Comparison of ENCODE assay signal across 12 cellular contexts in the genomic region with DNA sequence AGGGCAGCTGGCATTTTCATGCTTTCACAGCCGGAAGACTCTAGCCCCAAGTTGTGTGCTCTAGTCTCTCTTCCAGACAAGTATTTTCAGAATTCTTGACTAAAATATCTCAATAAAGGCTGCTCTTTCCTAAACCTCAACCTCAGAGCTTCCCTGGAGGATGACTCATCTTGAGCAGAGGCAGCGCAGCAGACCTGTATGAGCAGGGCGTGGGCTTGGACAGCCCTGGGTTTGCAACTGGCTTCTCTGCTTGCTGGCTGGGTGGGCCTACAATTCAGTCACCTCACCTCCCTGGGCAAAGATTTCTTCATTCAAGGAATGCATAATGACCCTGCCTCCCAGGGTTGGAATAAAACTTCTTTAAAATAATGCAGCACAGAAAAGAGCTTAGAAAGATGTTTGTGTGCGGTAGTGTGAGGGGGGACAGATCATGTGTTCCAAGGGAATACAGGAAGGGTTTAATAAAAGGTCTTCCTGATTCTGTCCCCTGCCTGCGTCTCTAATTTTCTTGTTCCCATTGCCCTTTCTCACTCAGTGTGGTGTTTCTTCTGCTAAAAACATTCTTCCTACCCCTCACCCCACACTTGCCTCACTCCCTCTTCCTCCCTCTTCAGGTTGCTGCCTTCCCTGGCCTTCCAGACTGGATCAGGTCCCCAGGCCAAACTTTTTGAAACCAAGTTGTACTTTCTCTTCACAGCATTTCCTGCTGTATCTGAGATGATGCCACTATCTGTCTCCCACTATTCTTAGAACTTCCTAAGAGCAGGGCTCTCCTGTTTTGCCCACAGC. TPM values are rescaled to one million over a fixed set of nuclear protein-coding genes. Genes with fewer than 3 reads are reported as not detected.
DNase-seq lines count a peak whose midpoint lies in the region; ATAC-seq and TF ChIP-seq lines count a peak whose summit lies in the region.
"Had no signal": no experiment of that assay in that cellular context is flagged by ENCODE, and none has a peak within 500 bp of the region (broad histone marks: within the 10 kb centered on the region; RNA-seq: fewer than 3 reads in every experiment).

No MANE protein-coding gene starts in this region.

- H3K27me3 Mint-ChIP-seq in Calu3 (ENCODE audit: unreplicated experiment) (no peaks in the 10 kb centered on the region), chondrocyte (ENCODE audit: low read depth) (peaks cover 2% of the 10 kb centered on the region)
- peaks cover 32% of the 10 kb centered on the region for H3K27me3 Mint-ChIP-seq in stimulated activated memory B cell treated with anti-CD40 and anti-IgM and Interleukin-4, amounts not matched to agents 10 μg/mL and 1 μg/mL and 100 μg/mL, for 72 hours

- H3K4me3 ChIP-seq in NB4 (ENCODE audit: low read depth, low read length), result no peak overlapping the region
- H3K4me3 ChIP-seq: stomach had no signal

- H3K4me1 Mint-ChIP-seq in Calu3 (ENCODE audit: low read depth, unreplicated experiment) (peaks cover 39% of the 10 kb centered on the region), chondrocyte (ENCODE audit: low read depth) (peaks cover 30% of the 10 kb centered on the region)
- H3K4me1 Mint-ChIP-seq in stimulated activated memory B cell treated with anti-CD40 and anti-IgM and Interleukin-4, amounts not matched to agents 10 μg/mL and 1 μg/mL and 100 μg/mL, for 72 hours, result no peaks in the 10 kb centered on the region
- H3K4me1 Mint-ChIP-seq: memory B cell had no signal

- H3K27ac Mint-ChIP-seq in Calu3 (ENCODE audit: unreplicated experiment), result peak overlapping the region; percentile 50
- peak overlapping the region; percentile 87 for H3K27ac Mint-ChIP-seq in chondrocyte (ENCODE audit: unreplicated experiment)
- H3K27ac Mint-ChIP-seq in stimulated activated memory B cell treated with anti-CD40 and anti-IgM and Interleukin-4, amounts not matched to agents 10 μg/mL and 1 μg/mL and 100 μg/mL, for 72 hours, result no peak overlapping the region
- H3K27ac Mint-ChIP-seq: activated naive CD4-positive, alpha-beta T cell treated with anti-CD3 and anti-CD28 coated beads for 36 hours; memory B cell had no signal

- no TSS peak for BruUV-seq in Calu3 (replicated peaks; lab: Mats Ljungman, UMichigan)

- intact Hi-C loops in Calu3 (cut with micrococcal nuclease; ENCODE audit: unreplicated experiment), result loop anchor here (5.0 kb wide), 2 partner anchors 41 to 136 kb away; no protein-coding TSS in a partner anchor

- H3K36me3 Mint-ChIP-seq in Calu3 (ENCODE audit: insufficient read depth, unreplicated experiment) (peaks cover 5% of the 10 kb centered on the region), chondrocyte (ENCODE audit: low read depth) (no peaks in the 10 kb centered on the region)
- H3K36me3 Mint-ChIP-seq in stimulated activated memory B cell treated with anti-CD40 and anti-IgM and Interleukin-4, amounts not matched to agents 10 μg/mL and 1 μg/mL and 100 μg/mL, for 72 hours, result no peaks in the 10 kb centered on the region
- H3K36me3 Mint-ChIP-seq: memory B cell had no signal

- ATAC-seq in stimulated activated memory B cell treated with anti-CD40 and anti-IgM and Interleukin-4, amounts not matched to agents 10 μg/mL and 1 μg/mL and 100 μg/mL, for 72 hours, result no peak
- no peak for ATAC-seq in HG03139 (IDR thresholded peaks at IDR 0.05; ENCODE audit: unreplicated experiment)
- ATAC-seq in GM21825 (IDR thresholded peaks at IDR 0.05; ENCODE audit: unreplicated experiment), result no peak
- no peak for ATAC-seq in HG03469 (IDR thresholded peaks at IDR 0.05; ENCODE audit: unreplicated experiment)

- no peak for TF ChIP-seq CTCF in Calu3 (IDR thresholded peaks at IDR 0.05; ENCODE audit: unreplicated experiment)
- TF ChIP-seq CTCF in NB4 (IDR thresholded peaks at IDR 0.05; ENCODE audit: low read depth, low read length), result no peak
- no peak for TF ChIP-seq CTCF in chondrocyte (IDR thresholded peaks at IDR 0.05)

- H3K9me3 Mint-ChIP-seq in Calu3 (ENCODE audit: low read depth, unreplicated experiment), result no peaks in the 10 kb centered on the region
- H3K9me3 Mint-ChIP-seq in chondrocyte (ENCODE audit: low read depth), result no peaks in the 10 kb centered on the region
- H3K9me3 Mint-ChIP-seq in stimulated activated memory B cell treated with anti-CD40 and anti-IgM and Interleukin-4, amounts not matched to agents 10 μg/mL and 1 μg/mL and 100 μg/mL, for 72 hours, result no peaks in the 10 kb centered on the region
- H3K9me3 Mint-ChIP-seq: activated naive CD4-positive, alpha-beta T cell treated with anti-CD3 and anti-CD28 coated beads for 36 hours; memory B cell had no signal

- H3K4me3 Mint-ChIP-seq in Calu3 (ENCODE audit: low read depth, unreplicated experiment), result no peak overlapping the region
- no peak overlapping the region for H3K4me3 Mint-ChIP-seq in chondrocyte (ENCODE audit: unreplicated experiment)
- H3K4me3 Mint-ChIP-seq in stimulated activated memory B cell treated with anti-CD40 and anti-IgM and Interleukin-4, amounts not matched to agents 10 μg/mL and 1 μg/mL and 100 μg/mL, for 72 hours, result no peak overlapping the region
- H3K4me3 Mint-ChIP-seq: activated naive CD4-positive, alpha-beta T cell treated with anti-CD3 and anti-CD28 coated beads for 36 hours; memory B cell had no signal

- DNase-seq in Calu3 (peak; percentile 71), NB4 (ENCODE audit: low read depth) (peak; percentile 7), chondrocyte (ENCODE audit: low spot score) (no peak), myocyte (ENCODE audit: low read depth) (peak; percentile 66)
- DNase-seq: activated naive CD4-positive, alpha-beta T cell treated with anti-CD3 and anti-CD28 coated beads for 36 hours; NCI-H748 treated with DMSO at 0.1 percent for 48 hours; stomach had no signal

- CTCF ChIA-PET in Calu3 (lab: Charles Lee), result interaction anchor here (0.6 to 2.4 kb wide), 6 partner anchors 8 to 224 kb away, joined by 3 to 10 read pairs (median 4); no protein-coding TSS in a partner anchor

- no peak for TF ChIP-seq POLR2A in NB4 (IDR thresholded peaks at IDR 0.05; ENCODE audit: extremely low read depth, insufficient read length)

RNA-seq across cellular contexts. Expression of a gene that starts 39.4 kb away (rescaled TPM):
- total RNA-seq in Calu3 (2022) (21.5 and 34.6 TPM in 2 replicates), chondrocyte (316 to 411 TPM (median 409 TPM) in 3 replicates), myocyte (60.3 and 113 TPM in 2 replicates)
- polyA plus RNA-seq in myocyte (2012), result 62.9 TPM
